ENCODE assay signal across 15 cellular contexts in the genomic region with DNA sequence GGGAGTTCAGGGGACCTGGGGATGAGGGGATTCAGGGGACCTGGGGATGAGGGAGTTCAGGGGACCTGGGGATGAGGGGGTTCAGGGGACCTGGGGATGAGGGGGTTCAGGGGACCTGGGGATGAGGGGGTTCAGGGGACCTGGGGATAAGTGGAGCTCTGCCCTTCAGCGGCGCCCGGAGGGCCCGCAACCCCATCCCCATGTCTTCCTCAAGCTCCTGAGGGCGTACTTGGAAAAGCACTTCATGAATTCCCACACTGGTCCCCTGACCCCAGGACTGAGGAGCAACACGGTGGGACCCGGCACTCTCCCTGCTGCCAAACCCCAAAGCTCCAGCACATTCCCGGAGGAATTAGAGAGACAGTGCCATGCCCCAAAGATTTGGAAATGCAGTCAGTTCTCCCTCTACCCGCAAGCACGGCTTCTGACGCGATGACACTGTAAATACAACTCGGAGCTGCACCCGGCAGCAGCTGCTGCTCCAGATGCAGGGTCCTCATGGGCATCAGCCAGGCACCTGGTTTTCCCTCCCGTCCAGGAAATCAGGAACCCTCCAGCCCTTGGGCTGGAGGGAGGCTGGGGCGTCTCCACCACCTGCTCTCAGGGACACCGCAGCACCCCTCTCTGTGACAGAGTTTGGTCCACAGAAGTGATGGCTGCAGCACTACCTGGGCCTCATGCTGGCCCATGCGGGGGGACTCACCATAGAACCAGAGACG. TPM values are rescaled to one million over a fixed set of nuclear protein-coding genes. Genes with fewer than 3 reads are reported as not detected.
DNase-seq lines count a peak whose midpoint lies in the region; ATAC-seq and TF ChIP-seq lines count a peak whose summit lies in the region.
"Had no signal": no experiment of that assay in that cellular context is flagged by ENCODE, and none has a peak within 500 bp of the region (broad histone marks: within the 10 kb centered on the region; RNA-seq: fewer than 3 reads in every experiment).

No MANE protein-coding gene starts in this region.

- no peaks in the 10 kb centered on the region for H3K36me3 ChIP-seq in right atrium auricular region
- H3K36me3 ChIP-seq in sigmoid colon: no peaks in the 10 kb centered on the region
- no peaks in the 10 kb centered on the region for H3K36me3 ChIP-seq in SJCRH30
- H3K36me3 ChIP-seq: BLaER1 had no signal

- DNase-seq in cardiac septum (ENCODE audit: low spot score): peak; percentile 72
- DNase-seq in right atrium auricular region (ENCODE audit: low spot score): no peak
- peak; percentile 19 for DNase-seq in NCI-H2171 (lab: John Stamatoyannopoulos, UW)
- DNase-seq in iPS-NIHi11 (ENCODE audit: low spot score): peak; percentile 8
- peak; percentile 56 for DNase-seq in sigmoid colon
- DNase-seq in SJCRH30: no peak
- DNase-seq: NCI-H1048 had no signal

- H3K4me3 ChIP-seq in right atrium auricular region (no peak overlapping the region), sigmoid colon (no peak overlapping the region), SJCRH30 (no peak overlapping the region)
- H3K4me3 ChIP-seq: BLaER1, K562 had no signal

- H3K27me3 ChIP-seq in right atrium auricular region (no peaks in the 10 kb centered on the region), sigmoid colon (peaks cover 0 to 60% (median 18%) of the 10 kb centered on the region in 3 donors), SJCRH30 (peaks cover 10% of the 10 kb centered on the region)
- H3K27me3 ChIP-seq: BLaER1 had no signal

- H3K27ac ChIP-seq in right atrium auricular region: no peak overlapping the region
- H3K27ac ChIP-seq in sigmoid colon: no peak overlapping the region
- no peak overlapping the region for H3K27ac ChIP-seq in SJCRH30
- H3K27ac ChIP-seq: BLaER1, HL-60 had no signal

- no peak for ATAC-seq in HG03045 (IDR thresholded peaks at IDR 0.05; ENCODE audit: unreplicated experiment)
- ATAC-seq: K562 had no signal

- no peak for TF ChIP-seq CTCF in right atrium auricular region (IDR thresholded peaks at IDR 0.05)
- no peak for TF ChIP-seq CTCF in sigmoid colon (IDR thresholded peaks at IDR 0.05)

- TF ChIP-seq POLR2A in sigmoid colon (IDR thresholded peaks at IDR 0.05): no peak

- TF ChIP-seq EP300 in sigmoid colon (IDR thresholded peaks at IDR 0.05): no peak

- 72 to 81% methylated on average over 19 of the region's 19 CpGs for WGBS in sigmoid colon, 2 donors

- peaks cover 0 to 7% of the 10 kb centered on the region in 2 donors for H3K4me1 ChIP-seq in right atrium auricular region
- peaks cover 0 to 9% (median 3%) of the 10 kb centered on the region in 4 donors for H3K4me1 ChIP-seq in sigmoid colon
- no peaks in the 10 kb centered on the region for H3K4me1 ChIP-seq in SJCRH30

- H3K9me3 ChIP-seq in right atrium auricular region (no peaks in the 10 kb centered on the region), sigmoid colon (no peaks in the 10 kb centered on the region), SJCRH30 (replicated peaks) (no peaks in the 10 kb centered on the region)
- H3K9me3 ChIP-seq: BLaER1 had no signal

- intact Hi-C loops in cardiac septum (cut with DNase I): no loop called here
- intact Hi-C loops in sigmoid colon (cut with DNase I): no loop called here

RNA-seq across cellular contexts. Expression of a gene that starts 32.8 kb away (rescaled TPM):
- total RNA-seq in cardiac septum (67.8 TPM), right atrium auricular region (100 to 1,000 TPM in 1 of 2 donors, 10 to 100 TPM in 1; 59.5 to 135 TPM), sigmoid colon (1 to 10 TPM in 1 of 4 donors, under 1 TPM in 2, not detected in 1; 0.16 to 5.0 (median 0.55) TPM)
- 1 to 10 TPM in 1 of 3 donors, under 1 TPM in 2; 0.46 to 1.6 (median 0.60) TPM for polyA plus RNA-seq in sigmoid colon
- total RNA-seq in SJCRH30 (2014; rRNA removed; shearing (Covaris generic)): not detected in 2 replicates
- total RNA-seq: CD8-positive, alpha-beta memory T cell; Daoy; H1; K562; M059J had no signal
- polyA plus RNA-seq: CD8-positive, alpha-beta memory T cell; H1; K562 had no signal

RNA-seq across cellular contexts. Expression of a gene that starts 57.8 kb away (rescaled TPM):
- total RNA-seq in cardiac septum (0.89 TPM), right atrium auricular region (1 to 10 TPM in 1 of 2 donors, under 1 TPM in 1; 0.52 to 2.2 TPM), sigmoid colon (1 to 10 TPM; 1.4 to 5.4 (median 2.8) TPM)
- 1 to 10 TPM in 1 of 3 donors, not detected in 2; 4.2 TPM for polyA plus RNA-seq in sigmoid colon
- total RNA-seq in SJCRH30 (2014; rRNA removed; shearing (Covaris generic)): not detected in 2 replicates
- total RNA-seq: K562 had no signal
- polyA plus RNA-seq: CD8-positive, alpha-beta memory T cell; K562 had no signal

Comparison
In these comparisons a context has a peak if more than half of its experiments do, and no peak if none do; other contexts are left out.
1. DNase-seq: peak in cardiac septum (single experiment), NCI-H2171 (single experiment), iPS-NIHi11 (single experiment) and sigmoid colon (single experiment); none in right atrium auricular region (single experiment) and SJCRH30 (0 of 2).
2. RNA of a gene that starts 32.8 kb away (total RNA-seq): 59.5 to 135 TPM in right atrium auricular region and 67.8 TPM in cardiac septum (single experiment); 0.16 to 5.0 TPM in sigmoid colon and not detected in SJCRH30; every median in the first group is over 10 times any median in the second.